8 cellular contexts compared by ENCODE assay signal in genomic region chr3:97764186-97765055, GRCh38. TPM values are rescaled to one million over a fixed set of nuclear protein-coding genes. Genes with fewer than 3 reads are reported as not detected.
DNase-seq lines count a peak whose midpoint lies in the region; ATAC-seq, FAIRE-seq and TF ChIP-seq lines count a peak whose summit lies in the region.

ARL6 (plus strand) TSS chr3:97764758; CDS start chr3:97768108, 3,350 bp downstream.

- H3K27ac ChIP-seq in BLaER1 (peak within 1 kb of the TSS; percentile 64), colonic mucosa (peak within 1 kb of the TSS; percentile 80)

- H3K36me3 ChIP-seq in BLaER1, result no peaks in the 10 kb centered on the region
- no peaks in the 10 kb centered on the region for H3K36me3 ChIP-seq in colonic mucosa

- H3K4me3 ChIP-seq in BLaER1, result peak within 1 kb of the TSS; percentile 70
- peak within 1 kb of the TSS; percentile 87 for H3K4me3 ChIP-seq in colonic mucosa

- DNase-seq in GM19239 (ENCODE audit: insufficient read length, low spot score) (peak; percentile 33), NCI-H510A (lab: John Stamatoyannopoulos, UW) (peak; percentile 79), colonic mucosa (peak; percentile 87), left colon (peak; percentile 84 to 86)
- peak; percentile 81 for DNase-seq in activated CD4-positive, alpha-beta T cell treated with anti-CD3 and anti-CD28 coated beads for 48 hours
- DNase-seq in stimulated activated CD4-positive, alpha-beta T cell treated with anti-CD3 and anti-CD28 coated beads, Interleukin-1b, Interleukin-23, amount 100 ng/mL, for 4 hours (ENCODE audit: low read depth in 2 of 2), result peak; percentile 48 to 60

- ATAC-seq in HG03442 (IDR thresholded peaks at IDR 0.05; ENCODE audit: unreplicated experiment) (peak; percentile 94), left colon (peak; percentile 99)

- H4K20me1 ChIP-seq in BLaER1, result no peaks in the 10 kb centered on the region

- intact Hi-C loops in colonic mucosa (cut with DNase I), result no loop called here
- intact Hi-C loops in left colon (cut with DNase I, micrococcal nuclease), result no loop called here

- H3K9ac ChIP-seq in BLaER1 (peak within 1 kb of the TSS; percentile 59), colonic mucosa (ENCODE audit: low read depth in 2 of 2, low read length in 2 of 2) (peak within 1 kb of the TSS; percentile 74)

- peak within 1 kb of the TSS; percentile 72 for H3K4me2 ChIP-seq in BLaER1

- FAIRE-seq in GM19239 (lab: Jason Lieb, UNC), result peak; percentile 98

- H3K4me1 ChIP-seq in BLaER1, result peaks cover 11% of the 10 kb centered on the region; the same call in 1 of the 2 replicates
- peaks cover 4% of the 10 kb centered on the region for H3K4me1 ChIP-seq in colonic mucosa

- TF ChIP-seq CTCF in colonic mucosa (IDR thresholded peaks at IDR 0.05), result no peak

- no peaks in the 10 kb centered on the region for H3K27me3 ChIP-seq in BLaER1
- no peaks in the 10 kb centered on the region for H3K27me3 ChIP-seq in colonic mucosa

- H3K9me3 ChIP-seq in BLaER1 (peaks cover 5% of the 10 kb centered on the region; the same call in 1 of the 2 replicates), colonic mucosa (no peaks in the 10 kb centered on the region)

RNA-seq across cellular contexts. Expression of gene ARL6, which starts in this region (rescaled TPM):
- total RNA-seq in colonic mucosa, result 1 to 10 TPM; 2.8 to 3.5 TPM
- 1 to 10 TPM; 2.2 to 2.9 TPM for total RNA-seq in left colon

Comparison
In these comparisons a context has a peak if more than half of its experiments do, and no peak if none do; other contexts are left out.
1. Peak in every context shown above with its lines: DNase-seq, ATAC-seq, H3K4me3 ChIP-seq and H3K27ac ChIP-seq.
2. DNase-seq: peak in every context shown above with its lines; median percentile 87 in colonic mucosa; 85 in left colon; 81 in activated CD4-positive, alpha-beta T cell treated with anti-CD3 and anti-CD28 coated beads for 48 hours; 79 in NCI-H510A; 54 in stimulated activated CD4-positive, alpha-beta T cell treated with anti-CD3 and anti-CD28 coated beads, Interleukin-1b, Interleukin-23, amount 100 ng/mL, for 4 hours; 33 in GM19239.